11 cellular contexts compared by ENCODE assay signal in genomic region chr9:130117816-130118632, GRCh38. TPM values are rescaled to one million over a fixed set of nuclear protein-coding genes. Genes with fewer than 3 reads are reported as not detected.
A peak's percentile ranks its signal among the peaks of the same experiment; 100 is the strongest.
DNase-seq lines count a peak whose midpoint lies in the region; ATAC-seq and TF ChIP-seq lines count a peak whose summit lies in the region.
"Had no signal": no experiment of that assay in that cellular context is flagged by ENCODE, and none has a peak within 500 bp of the region (broad histone marks: within the 10 kb centered on the region; RNA-seq: fewer than 3 reads in every experiment).

No MANE protein-coding gene starts in this region.

- no peak overlapping the region for H3K4me3 Mint-ChIP-seq in neural crest cell

- H3K36me3 Mint-ChIP-seq in neural crest cell (ENCODE audit: low read depth) = peaks cover 7% of the 10 kb centered on the region

- no peaks in the 10 kb centered on the region for H3K27me3 ChIP-seq in dorsolateral prefrontal cortex

- intact Hi-C loops in dorsolateral prefrontal cortex (cut with DNase I) = loop anchor here in 1 of 2 donors (10.0 kb wide), 1 partner anchor 227 kb away; no protein-coding TSS in a partner anchor

- DNase-seq in AG08396 (ENCODE audit: low spot score) (peak; percentile 55), MV-4-11 (lab: John Stamatoyannopoulos, UW) (peak; percentile 39), dorsolateral prefrontal cortex (peak in 3 of 10 donors; percentile 44 to 76 (median 53)), neural crest cell (ENCODE audit: low read depth, low spot score) (no peak), activated gamma-delta T cell (lab: John Stamatoyannopoulos, UW) (no peak), NCI-H2029 (lab: John Stamatoyannopoulos, UW) (no peak)
- no peak for DNase-seq in stimulated activated CD4-positive, alpha-beta T cell treated with anti-CD3 and anti-CD28 coated beads, Interleukin-4, amount 100 ng/mL, for 1 hour
- DNase-seq: activated CD4-positive, alpha-beta T cell treated with anti-CD3 and anti-CD28 coated beads for 4 hours; NCI-H2107; stimulated activated CD4-positive, alpha-beta T cell treated with anti-CD3 and anti-CD28 coated beads, Interleukin-12 subunit alpha, Interleukin-12 subunit beta, amount 100 ng/mL, for 4 hours had no signal

- H3K27me3 Mint-ChIP-seq in neural crest cell (ENCODE audit: low read depth) = no peaks in the 10 kb centered on the region

- no peaks in the 10 kb centered on the region for H3K9me3 Mint-ChIP-seq in neural crest cell

- peak overlapping the region; percentile 75 for H3K27ac Mint-ChIP-seq in neural crest cell (ENCODE audit: unreplicated experiment)

- no peak for ATAC-seq in GM21423 (IDR thresholded peaks at IDR 0.05; ENCODE audit: unreplicated experiment)

- H3K4me3 ChIP-seq in dorsolateral prefrontal cortex = no peak overlapping the region

- TF ChIP-seq CTCF in dorsolateral prefrontal cortex (IDR thresholded peaks at IDR 0.05 in 54 of 56, conservative IDR thresholded peaks at IDR 0.05 in 2 of 56; ENCODE audit: low read depth in 1 of 56, partially characterized antibody in 56 of 56) = no peak
- TF ChIP-seq CTCF in neural crest cell (conservative IDR thresholded peaks at IDR 0.05) = no peak

- H3K27ac ChIP-seq in dorsolateral prefrontal cortex = peak overlapping the region in 54 of 59 donors; percentile 4 to 77 (median 64)

- peaks cover 35% of the 10 kb centered on the region for H3K4me1 Mint-ChIP-seq in neural crest cell

RNA-seq across cellular contexts. Expression of gene NCS1, which starts 54.2 kb away (rescaled TPM):
- total RNA-seq in dorsolateral prefrontal cortex (100 to 1,000 TPM; 134 to 718 (median 501) TPM), neural crest cell (60.1 and 67.8 TPM in 2 replicates)

Comparison
In these comparisons a context has a peak if more than half of its experiments do, and no peak if none do; other contexts are left out.
1. DNase-seq: peak in AG08396 (single experiment) and MV-4-11 (single experiment); none in neural crest cell (single experiment), activated gamma-delta T cell (single experiment), NCI-H2029 (single experiment) and stimulated activated CD4-positive, alpha-beta T cell treated with anti-CD3 and anti-CD28 coated beads, Interleukin-4, amount 100 ng/mL, for 1 hour (single experiment).